28 cellular contexts compared by ENCODE assay signal in genomic region chr18:49362431-49362830, GRCh38.
"Had no signal": no experiment of that assay in that cellular context is flagged by ENCODE, and none has a peak within 500 bp of the region (broad histone marks: within the 10 kb centered on the region; RNA-seq: fewer than 3 reads in every experiment).

No MANE protein-coding gene starts in this region.

- H3K4me1 Mint-ChIP-seq: neural progenitor cell had no signal

- H2AFZ ChIP-seq: neural progenitor cell had no signal

- DNase-seq: activated CD4-positive, alpha-beta T cell treated with anti-CD3 and anti-CD28 coated beads for 36 hours; activated CD4-positive, alpha-beta T cell treated with anti-CD3 and anti-CD28 coated beads, Interleukin-2, amount 50 U/mL, for 4 hours; activated CD8-positive, alpha-beta memory T cell treated with anti-CD3 and anti-CD28 coated beads for 24 hours; activated CD8-positive, alpha-beta memory T cell treated with anti-CD3 and anti-CD28 coated beads, Interleukin-2, amount 50 U/mL, for 4 hours; activated naive CD4-positive, alpha-beta T cell; activated T-cell treated with anti-CD3 and anti-CD28 coated beads, Interleukin-2, amount 50 U/mL, for 24 hours; cerebellar nuclear complex; cortex of kidney; heart right ventricle; left lung; naive thymus-derived CD8-positive, alpha-beta T cell; sigmoid colon; stimulated activated CD4-positive, alpha-beta T cell treated with anti-CD3 and anti-CD28 coated beads, Interleukin-15, amount 100 ng/mL, for 24 hours; stimulated activated CD8-positive, alpha-beta memory T cell treated with anti-CD3 and anti-CD28 coated beads, Interleukin-4, amount 100 ng/mL, for 48 hours; stimulated activated naive B cell treated with anti-CD40 and anti-IgM and Interleukin-4, amounts not matched to agents 10 μg/mL and 1 μg/mL and 100 μg/mL, for 72 hours; T1000; testis had no signal

- H3K9me3 ChIP-seq: heart right ventricle, left lung, sigmoid colon, testis, vagina had no signal

- ATAC-seq: activated CD4-positive, alpha-beta T cell treated with anti-CD3 and anti-CD28 coated beads for 36 hours; heart right ventricle; left lung; naive thymus-derived CD8-positive, alpha-beta T cell; stimulated activated naive B cell treated with anti-CD40 and anti-IgM and Interleukin-4, amounts not matched to agents 10 μg/mL and 1 μg/mL and 100 μg/mL, for 72 hours; WTC11 had no signal

- H3K4me3 ChIP-seq: heart right ventricle, left lung, lung, neural progenitor cell, sigmoid colon, smooth muscle cell, testis, vagina had no signal

- H3K36me3 ChIP-seq: neural progenitor cell, vagina had no signal

- H3K27me3 Mint-ChIP-seq: activated CD4-positive, alpha-beta T cell treated with anti-CD3 and anti-CD28 coated beads for 36 hours; activated naive CD8-positive, alpha-beta T cell; activated T-cell treated with anti-CD3 and anti-CD28 coated beads, Interleukin-2, amount 50 U/mL, for 24 hours; naive thymus-derived CD8-positive, alpha-beta T cell; stimulated activated naive B cell treated with anti-CD40 and anti-IgM and Interleukin-4, amounts not matched to agents 10 μg/mL and 1 μg/mL and 100 μg/mL, for 72 hours; type B pancreatic cell had no signal

- H3K4me3 Mint-ChIP-seq: activated CD4-positive, alpha-beta T cell treated with anti-CD3 and anti-CD28 coated beads for 36 hours; activated naive CD8-positive, alpha-beta T cell; activated T-cell treated with anti-CD3 and anti-CD28 coated beads, Interleukin-2, amount 50 U/mL, for 24 hours; mesothelial cell of epicardium; naive thymus-derived CD8-positive, alpha-beta T cell; neural progenitor cell; stimulated activated naive B cell treated with anti-CD40 and anti-IgM and Interleukin-4, amounts not matched to agents 10 μg/mL and 1 μg/mL and 100 μg/mL, for 72 hours; type B pancreatic cell; WTC11 had no signal

- FAIRE-seq: bronchial epithelial cell had no signal

- H3K9ac ChIP-seq: neural progenitor cell had no signal

- H3K4me1 ChIP-seq: neural progenitor cell, testis had no signal

- H3K27me3 ChIP-seq: heart right ventricle, left lung, neural progenitor cell, sigmoid colon, testis, vagina had no signal

- H3K27ac Mint-ChIP-seq: activated CD4-positive, alpha-beta T cell treated with anti-CD3 and anti-CD28 coated beads for 36 hours; activated naive CD8-positive, alpha-beta T cell; activated T-cell treated with anti-CD3 and anti-CD28 coated beads, Interleukin-2, amount 50 U/mL, for 24 hours; activated T-helper 2 cell treated with anti-CD3 and anti-CD28 coated beads, Interferon-gamma antibody, Interleukin-2, Interleukin-4, amounts not matched to agents 10 μg/mL and 5 μg/mL and 100 μg/mL, durations not matched to agents 14 hours and 24 hours and 36 hours; mesothelial cell of epicardium; naive thymus-derived CD8-positive, alpha-beta T cell; neural progenitor cell; stimulated activated naive B cell treated with anti-CD40 and anti-IgM and Interleukin-4, amounts not matched to agents 10 μg/mL and 1 μg/mL and 100 μg/mL, for 72 hours; type B pancreatic cell had no signal

- H3K4me2 ChIP-seq: neural progenitor cell, smooth muscle cell had no signal

- H3K27ac ChIP-seq: epithelial cell of prostate, heart right ventricle, left lung, neural progenitor cell, sigmoid colon, testis, vagina had no signal

- H3K9me3 Mint-ChIP-seq: activated T-cell treated with anti-CD3 and anti-CD28 coated beads, Interleukin-2, amount 50 U/mL, for 24 hours; activated T-helper 2 cell treated with anti-CD3 and anti-CD28 coated beads, Interferon-gamma antibody, Interleukin-2, Interleukin-4, amounts not matched to agents 10 μg/mL and 5 μg/mL and 100 μg/mL, durations not matched to agents 14 hours and 24 hours and 36 hours; mesothelial cell of epicardium; naive thymus-derived CD8-positive, alpha-beta T cell; neural progenitor cell; stimulated activated naive B cell treated with anti-CD40 and anti-IgM and Interleukin-4, amounts not matched to agents 10 μg/mL and 1 μg/mL and 100 μg/mL, for 72 hours; type B pancreatic cell; WTC11 had no signal
